Comparison of ENCODE assay signal across 8 cellular contexts in genomic region chr11:47981667-47982404, GRCh38. TPM values are rescaled to one million over a fixed set of nuclear protein-coding genes. Genes with fewer than 3 reads are reported as not detected.
DNase-seq lines count a peak whose midpoint lies in the region; ATAC-seq, FAIRE-seq and TF ChIP-seq lines count a peak whose summit lies in the region.

No MANE protein-coding gene starts in this region.

- H3K36me3 ChIP-seq in A673 (ENCODE audit: insufficient read depth, low read length, poor library complexity, severe bottlenecking) (no peaks in the 10 kb centered on the region), adrenal gland (replicated peaks in 1 of 2) (no peaks in the 10 kb centered on the region), thoracic aorta (no peaks in the 10 kb centered on the region)

- H3K4me1 Mint-ChIP-seq in HFFc6 (ENCODE audit: low read depth), result peaks cover 45% of the 10 kb centered on the region

- H3K36me3 Mint-ChIP-seq in HFFc6 (ENCODE audit: low read depth), result peaks cover 9% of the 10 kb centered on the region

- no TSS peak for BruUV-seq in A673 (replicated peaks; lab: Mats Ljungman, UMichigan)

- 32 to 60% (median 51%) methylated on average over 10 to 17 of the region's 17 CpGs for WGBS in adrenal gland, 4 donors

- no peak for TF ChIP-seq POLR2A in adrenal gland (IDR thresholded peaks at IDR 0.05)

- H3K4me3 Mint-ChIP-seq in HFFc6, result peak overlapping the region; percentile 89

- no peak for FAIRE-seq in GM19239 (lab: Jason Lieb, UNC)

- no peaks in the 10 kb centered on the region for H3K27me3 ChIP-seq in A673 (replicated peaks; ENCODE audit: insufficient read depth, low read depth, low read length, poor library complexity)
- H3K27me3 ChIP-seq in adrenal gland, result no peaks in the 10 kb centered on the region
- no peaks in the 10 kb centered on the region for H3K27me3 ChIP-seq in thoracic aorta (replicated peaks; ENCODE audit: insufficient read depth)

- POLR2A ChIA-PET in A673 (lab: Charles Lee; ENCODE audit: low non-redundant PET), result no interaction called here

- H3K4me3 ChIP-seq in A673 (ENCODE audit: low read depth, low read length, poor library complexity, severe bottlenecking) (peak overlapping the region; percentile 71), adrenal gland (peak overlapping the region in 3 of 4 donors; percentile 7 to 91 (median 67)), thoracic aorta (peak overlapping the region; percentile 80)

- TF ChIP-seq CTCF in A673 (conservative IDR thresholded peaks at IDR 0.05; ENCODE audit: low read depth, low read length) (no peak), HFFc6 (IDR thresholded peaks at IDR 0.05) (no peak), adrenal gland (IDR thresholded peaks at IDR 0.05) (no peak), thoracic aorta (IDR thresholded peaks at IDR 0.05) (no peak)

- H3K4me1 ChIP-seq in A673 (ENCODE audit: insufficient read depth, low read length, poor library complexity, severe bottlenecking) (peaks cover 7% of the 10 kb centered on the region), adrenal gland (replicated peaks in 1 of 2) (peaks cover 12 to 31% of the 10 kb centered on the region in 2 donors), thoracic aorta (ENCODE audit: control insufficient read depth in 1 of 2, low read depth in 2 of 2) (peaks cover 7 to 10% of the 10 kb centered on the region in 2 donors)

- H3K9me3 ChIP-seq in A673 (ENCODE audit: low read depth, low read length, poor library complexity, severe bottlenecking), result no peaks in the 10 kb centered on the region
- H3K9me3 ChIP-seq in adrenal gland (replicated peaks in 1 of 3), result no peaks in the 10 kb centered on the region
- H3K9me3 ChIP-seq in thoracic aorta, result no peaks in the 10 kb centered on the region

- H3K27ac ChIP-seq in A673 (ENCODE audit: low read depth, low read length, poor library complexity, severe bottlenecking) (peak overlapping the region; percentile 54), adrenal gland (peak overlapping the region in 1 of 5 donors; percentile 65), thoracic aorta (peak overlapping the region in 1 of 2 donors; percentile 7)

- intact Hi-C loops in A673 (cut with micrococcal nuclease; ENCODE audit: unreplicated experiment) (no loop called here), adrenal gland (cut with DNase I) (no loop called here)

- H3K27ac Mint-ChIP-seq in HFFc6, result peak overlapping the region; percentile 70

- H3K9me3 Mint-ChIP-seq in HFFc6, result no peaks in the 10 kb centered on the region

- H3K27me3 Mint-ChIP-seq in HFFc6 (ENCODE audit: insufficient read depth), result peaks cover 2% of the 10 kb centered on the region

- no peak for DNase-seq in A673 (ENCODE audit: low spot score)
- no peak for DNase-seq in HFFc6
- DNase-seq in adrenal gland, result peak in 3 of 7 donors; percentile 21 to 30 (median 27)
- peak; percentile 65 for DNase-seq in left lobe of liver (ENCODE audit: low spot score)
- DNase-seq in thoracic aorta (ENCODE audit: low spot score), result no peak
- no peak for DNase-seq in NK-92 (lab: John Stamatoyannopoulos, UW; ENCODE audit: unreplicated experiment)
- no peak for DNase-seq in GM19239 (ENCODE audit: insufficient read length, low spot score)
- DNase-seq in D341Med (ENCODE audit: low spot score), result no peak

- CTCF ChIA-PET in A673 (lab: Charles Lee), result no interaction called here

- ATAC-seq in left lobe of liver (peak; percentile 18), thoracic aorta (ENCODE audit: insufficient number of reproducible peaks, low FRiP score, low read depth) (no peak)

RNA-seq across cellular contexts. Expression of gene PTPRJ, which starts 1.5 kb away (rescaled TPM):
- total RNA-seq in A673 (2021), result 11.8 and 12.1 TPM in 2 replicates
- total RNA-seq in HFFc6 (2021; fragmentation: NEBNext Ultra II Directional; extraction: Animal tissue kit (Norgen Biotek cat#: 25700)), result 10 to 100 TPM; 15.7 to 20.8 (median 19.2) TPM
- 10 to 100 TPM in 6 of 8 donors, 1 to 10 TPM in 2; 3.9 to 16.9 (median 12.5) TPM for total RNA-seq in adrenal gland
- 1 to 10 TPM; 1.4 to 4.0 (median 2.3) TPM for polyA plus RNA-seq in adrenal gland
- total RNA-seq in left lobe of liver, result 22.7 TPM
- 10 to 100 TPM; 20.4 to 20.9 TPM for total RNA-seq in thoracic aorta
